Comparison of ENCODE assay signal across 1 cellular context in the genomic region with DNA sequence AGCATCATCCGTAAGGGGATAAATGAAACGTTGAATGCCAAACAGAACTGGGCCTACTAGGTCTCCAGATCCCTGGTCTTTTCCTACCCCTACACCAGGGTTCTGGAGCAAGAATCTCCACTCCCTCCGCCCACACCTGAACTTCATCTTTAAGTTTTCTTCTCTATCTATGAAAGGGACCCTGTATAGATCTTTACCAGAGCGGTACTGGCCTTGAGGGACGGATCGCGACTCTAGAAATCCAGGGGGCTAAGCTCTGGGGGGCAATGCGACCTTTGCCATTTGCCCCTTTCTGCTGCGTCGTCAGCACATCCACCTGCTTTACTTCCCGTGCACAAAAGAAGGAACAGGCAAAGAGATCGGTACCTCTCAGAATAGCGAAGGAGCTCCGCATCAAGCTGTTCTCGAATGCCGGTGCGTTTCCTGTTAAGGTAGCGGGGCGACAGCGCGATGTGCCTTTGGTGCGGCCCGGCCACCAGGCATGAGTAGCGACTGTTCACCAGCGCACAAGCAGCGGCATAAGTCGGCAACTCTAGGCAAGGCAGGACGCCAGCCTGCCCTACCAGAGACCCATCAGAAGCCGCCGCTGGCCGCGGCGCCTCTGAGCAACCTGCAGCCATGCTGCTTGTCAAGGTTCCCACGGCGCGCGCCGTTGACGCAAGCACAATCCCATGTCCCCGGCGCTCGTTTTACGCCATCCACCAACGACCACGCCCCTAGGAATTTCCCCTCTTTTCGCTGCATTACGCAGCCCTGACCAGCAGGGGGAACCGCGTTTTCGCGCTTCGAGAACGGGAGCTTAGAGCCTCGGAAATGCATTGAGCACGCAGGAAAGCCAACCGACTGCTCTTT.
TF ChIP-seq lines count a peak whose summit lies in the region.

Gene POLR1F (minus strand): TSS at position 641 of the 852 bp plus-strand sequence. CDS start 21 bp downstream, at position 620.

TF ChIP-seq in HepG2, 621 proteins besides CTCF, POLR2A, EP300 and RAD21 (continued from another document and continues in another):
- TF ChIP-seq, protein P1, sequence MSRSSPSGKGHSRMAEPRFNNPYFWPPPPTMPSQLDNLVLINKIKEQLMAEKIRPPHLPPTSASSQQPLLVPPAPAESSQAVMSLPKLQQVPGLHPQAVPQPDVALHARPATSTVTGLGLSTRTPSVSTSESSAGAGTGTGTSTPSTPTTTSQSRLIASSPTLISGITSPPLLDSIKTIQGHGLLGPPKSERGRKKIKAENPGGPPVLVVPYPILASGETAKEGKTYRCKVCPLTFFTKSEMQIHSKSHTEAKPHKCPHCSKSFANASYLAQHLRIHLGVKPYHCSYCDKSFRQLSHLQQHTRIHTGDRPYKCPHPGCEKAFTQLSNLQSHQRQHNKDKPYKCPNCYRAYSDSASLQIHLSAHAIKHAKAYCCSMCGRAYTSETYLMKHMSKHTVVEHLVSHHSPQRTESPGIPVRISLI (CRISPR knock-in tag; IDR thresholded peaks at IDR 0.05; ENCODE audit: borderline replicate concordance) = no peak
- TF ChIP-seq CREM (IDR thresholded peaks at IDR 0.05) (peak; percentile 99), CREM (CRISPR knock-in tag; IDR thresholded peaks at IDR 0.05) (peak; percentile 93), ZNF335 (CRISPR knock-in tag; IDR thresholded peaks at IDR 0.05) (peak; percentile 72), ZNF547 (CRISPR knock-in tag; IDR thresholded peaks at IDR 0.05) (peak; percentile 77), ZNF614 (CRISPR knock-in tag; IDR thresholded peaks at IDR 0.05; ENCODE audit: borderline replicate concordance) (peak; percentile 85), IRF1 (CRISPR knock-in tag; IDR thresholded peaks at IDR 0.05; ENCODE audit: low read depth) (no peak), ZNF788 (CRISPR knock-in tag; IDR thresholded peaks at IDR 0.05; ENCODE audit: borderline replicate concordance) (peak; percentile 86; the same call in 1 of the 2 replicates), ZNF567 (CRISPR knock-in tag; IDR thresholded peaks at IDR 0.05; ENCODE audit: borderline replicate concordance) (0 out of 2 replicates have a peak, but pooled peaks have one; percentile 20), ZFP1 (CRISPR knock-in tag; IDR thresholded peaks at IDR 0.05) (0 out of 2 replicates have a peak, but pooled peaks have one; percentile 30), ERF (CRISPR knock-in tag; IDR thresholded peaks at IDR 0.05) (peak; percentile 77; the same call in 1 of the 2 replicates), HES4 (CRISPR knock-in tag; IDR thresholded peaks at IDR 0.05; ENCODE audit: borderline replicate concordance) (peak; percentile 63; the same call in 1 of the 2 replicates), ZNF883 (CRISPR knock-in tag; IDR thresholded peaks at IDR 0.05; ENCODE audit: not compliant biosample characterization) (peak; percentile 49), FLYWCH1 (CRISPR knock-in tag; IDR thresholded peaks at IDR 0.05) (no peak), SALL2 (CRISPR knock-in tag; IDR thresholded peaks at IDR 0.05) (peak; percentile 84), MEF2D (CRISPR knock-in tag; IDR thresholded peaks at IDR 0.05) (no peak), ZNF282 (IDR thresholded peaks at IDR 0.05; ENCODE audit: partially characterized antibody) (no peak), ZNF263 (CRISPR knock-in tag; IDR thresholded peaks at IDR 0.05) (peak; percentile 20; the same call in 1 of the 2 replicates), E2F1 (CRISPR knock-in tag; IDR thresholded peaks at IDR 0.05) (no peak), AHDC1 (CRISPR knock-in tag; IDR thresholded peaks at IDR 0.05; ENCODE audit: borderline replicate concordance) (peak; percentile 64; the same call in 1 of the 2 replicates), NFIC (IDR thresholded peaks at IDR 0.05; ENCODE audit: low read length) (no peak), GLMP (CRISPR knock-in tag; IDR thresholded peaks at IDR 0.05; ENCODE audit: borderline replicate concordance) (no peak), ATF7-NPFF (CRISPR knock-in tag; IDR thresholded peaks at IDR 0.05; ENCODE audit: low read depth) (0 out of 2 replicates have a peak, but pooled peaks have one; percentile 34), RBM39 (IDR thresholded peaks at IDR 0.05; ENCODE audit: low read depth, low read length, poor library complexity, severe bottlenecking) (peak; percentile 29), HINFP (CRISPR knock-in tag; IDR thresholded peaks at IDR 0.05; ENCODE audit: low read depth) (peak; percentile 51; the same call in 1 of the 2 replicates), PITX1 (CRISPR knock-in tag; IDR thresholded peaks at IDR 0.05) (peak; percentile 50; the same call in 1 of the 2 replicates), ZNF598 (CRISPR knock-in tag; IDR thresholded peaks at IDR 0.05; ENCODE audit: borderline replicate concordance) (peak; percentile 92), ZNF382 (CRISPR knock-in tag; IDR thresholded peaks at IDR 0.05; ENCODE audit: borderline replicate concordance) (no peak), ZNF564 (CRISPR knock-in tag; IDR thresholded peaks at IDR 0.05) (no peak), SRY (CRISPR knock-in tag; IDR thresholded peaks at IDR 0.05) (0 out of 2 replicates have a peak, but pooled peaks have one; percentile 61), NRL (CRISPR knock-in tag; IDR thresholded peaks at IDR 0.05; ENCODE audit: borderline replicate concordance) (peak; percentile 64; the same call in 1 of the 2 replicates), PHF8 (CRISPR knock-in tag; IDR thresholded peaks at IDR 0.05) (peak; percentile 93), CBX5 (CRISPR knock-in tag; IDR thresholded peaks at IDR 0.05; ENCODE audit: borderline replicate concordance) (peak; percentile 87; the same call in 1 of the 2 replicates), MAZ (IDR thresholded peaks at IDR 0.05; ENCODE audit: borderline replicate concordance, low read depth, low read length) (no peak), MAZ (CRISPR knock-in tag; IDR thresholded peaks at IDR 0.05; ENCODE audit: low read depth) (peak; percentile 32; the same call in 1 of the 2 replicates), CC2D1A (CRISPR knock-in tag; IDR thresholded peaks at IDR 0.05) (no peak), FOSL2 (CRISPR knock-in tag; IDR thresholded peaks at IDR 0.05) (no peak; the same call in 1 of the 2 replicates)
- TF ChIP-seq, protein P2, sequence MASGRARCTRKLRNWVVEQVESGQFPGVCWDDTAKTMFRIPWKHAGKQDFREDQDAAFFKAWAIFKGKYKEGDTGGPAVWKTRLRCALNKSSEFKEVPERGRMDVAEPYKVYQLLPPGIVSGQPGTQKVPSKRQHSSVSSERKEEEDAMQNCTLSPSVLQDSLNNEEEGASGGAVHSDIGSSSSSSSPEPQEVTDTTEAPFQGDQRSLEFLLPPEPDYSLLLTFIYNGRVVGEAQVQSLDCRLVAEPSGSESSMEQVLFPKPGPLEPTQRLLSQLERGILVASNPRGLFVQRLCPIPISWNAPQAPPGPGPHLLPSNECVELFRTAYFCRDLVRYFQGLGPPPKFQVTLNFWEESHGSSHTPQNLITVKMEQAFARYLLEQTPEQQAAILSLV (CRISPR knock-in tag; IDR thresholded peaks at IDR 0.05; ENCODE audit: borderline replicate concordance) = 0 out of 2 replicates have a peak, but pooled peaks have one; percentile 22
- TF ChIP-seq, protein P3, sequence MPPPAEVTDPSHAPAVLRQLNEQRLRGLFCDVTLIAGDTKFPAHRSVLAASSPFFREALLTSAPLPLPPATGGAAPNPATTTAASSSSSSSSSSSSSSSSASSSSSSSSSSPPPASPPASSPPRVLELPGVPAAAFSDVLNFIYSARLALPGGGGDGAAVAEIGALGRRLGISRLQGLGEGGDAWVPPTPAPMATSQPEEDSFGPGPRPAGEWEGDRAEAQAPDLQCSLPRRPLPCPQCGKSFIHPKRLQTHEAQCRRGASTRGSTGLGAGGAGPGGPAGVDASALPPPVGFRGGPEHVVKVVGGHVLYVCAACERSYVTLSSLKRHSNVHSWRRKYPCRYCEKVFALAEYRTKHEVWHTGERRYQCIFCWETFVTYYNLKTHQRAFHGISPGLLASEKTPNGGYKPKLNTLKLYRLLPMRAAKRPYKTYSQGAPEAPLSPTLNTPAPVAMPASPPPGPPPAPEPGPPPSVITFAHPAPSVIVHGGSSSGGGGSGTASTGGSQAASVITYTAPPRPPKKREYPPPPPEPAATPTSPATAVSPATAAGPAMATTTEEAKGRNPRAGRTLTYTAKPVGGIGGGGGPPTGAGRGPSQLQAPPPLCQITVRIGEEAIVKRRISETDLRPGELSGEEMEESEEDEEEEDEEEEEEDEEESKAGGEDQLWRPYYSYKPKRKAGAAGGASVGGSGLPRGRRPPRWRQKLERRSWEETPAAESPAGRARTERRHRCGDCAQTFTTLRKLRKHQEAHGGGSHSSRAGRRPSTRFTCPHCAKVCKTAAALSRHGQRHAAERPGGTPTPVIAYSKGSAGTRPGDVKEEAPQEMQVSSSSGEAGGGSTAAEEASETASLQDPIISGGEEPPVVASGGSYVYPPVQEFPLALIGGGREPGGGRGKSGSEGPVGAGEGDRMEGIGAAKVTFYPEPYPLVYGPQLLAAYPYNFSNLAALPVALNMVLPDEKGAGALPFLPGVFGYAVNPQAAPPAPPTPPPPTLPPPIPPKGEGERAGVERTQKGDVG (CRISPR knock-in tag; IDR thresholded peaks at IDR 0.05; ENCODE audit: borderline replicate concordance) = peak; percentile 19; the same call in 1 of the 2 replicates
- TF ChIP-seq, protein P4, sequence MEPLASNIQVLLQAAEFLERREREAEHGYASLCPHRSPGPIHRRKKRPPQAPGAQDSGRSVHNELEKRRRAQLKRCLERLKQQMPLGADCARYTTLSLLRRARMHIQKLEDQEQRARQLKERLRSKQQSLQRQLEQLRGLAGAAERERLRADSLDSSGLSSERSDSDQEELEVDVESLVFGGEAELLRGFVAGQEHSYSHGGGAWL (CRISPR knock-in tag; IDR thresholded peaks at IDR 0.05) = 0 out of 2 replicates have a peak, but pooled peaks have one; percentile 73
- TF ChIP-seq, protein P5, sequence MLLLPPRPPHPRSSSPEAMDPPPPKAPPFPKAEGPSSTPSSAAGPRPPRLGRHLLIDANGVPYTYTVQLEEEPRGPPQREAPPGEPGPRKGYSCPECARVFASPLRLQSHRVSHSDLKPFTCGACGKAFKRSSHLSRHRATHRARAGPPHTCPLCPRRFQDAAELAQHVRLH (CRISPR knock-in tag; IDR thresholded peaks at IDR 0.05; ENCODE audit: borderline replicate concordance, low read depth) = no peak
